Comparison of ENCODE assay signal across 14 cellular contexts in the genomic region with DNA sequence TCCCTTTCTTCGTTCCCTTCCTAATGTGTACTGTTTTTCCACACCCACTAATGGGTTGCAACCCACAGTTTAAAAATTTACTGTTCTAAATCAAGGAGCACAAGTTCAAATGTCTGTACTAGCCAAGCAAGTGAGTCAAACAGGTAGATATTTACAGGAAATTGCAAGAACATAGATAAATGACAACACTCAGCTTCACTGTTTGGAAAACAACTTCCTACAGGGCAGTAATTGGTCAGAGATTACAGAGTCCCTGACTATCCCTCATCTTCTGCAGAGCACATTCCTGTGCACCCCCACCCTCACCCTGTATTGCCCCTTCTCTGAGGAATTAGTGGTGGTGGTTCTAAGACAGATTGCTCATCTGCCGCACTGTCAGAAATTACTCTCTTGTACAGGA.
DNase-seq lines count a peak whose midpoint lies in the region; ATAC-seq and TF ChIP-seq lines count a peak whose summit lies in the region.
"Had no signal": no experiment of that assay in that cellular context is flagged by ENCODE, and none has a peak within 500 bp of the region (broad histone marks: within the 10 kb centered on the region; RNA-seq: fewer than 3 reads in every experiment).

No MANE protein-coding gene starts in this region.

- H3K4me3 ChIP-seq in RWPE2 (ENCODE audit: severe bottlenecking), result no peak overlapping the region
- H3K4me3 ChIP-seq in epithelial cell of esophagus (ENCODE audit: low read length), result no peak overlapping the region
- H3K4me3 ChIP-seq in muscle layer of colon (ENCODE audit: low read depth in 1 of 2, low read length in 2 of 2), result peak overlapping the region in 1 of 2 donors; percentile 78
- peak overlapping the region; percentile 71 to 82 for H3K4me3 ChIP-seq in tibial artery

- no peak for TF ChIP-seq CTCF in RWPE2 (IDR thresholded peaks at IDR 0.05; ENCODE audit: poor library complexity, severe bottlenecking)
- TF ChIP-seq CTCF in epithelial cell of esophagus (IDR thresholded peaks at IDR 0.05; ENCODE audit: insufficient read depth, low read depth, low read length, missing control alignments), result no peak
- TF ChIP-seq CTCF in tibial artery (IDR thresholded peaks at IDR 0.05), result no peak
- no peak for TF ChIP-seq CTCF in RWPE1 (conservative IDR thresholded peaks at IDR 0.05; ENCODE audit: low read depth)

- H3K4me1 Mint-ChIP-seq in activated T-cell treated with anti-CD3 and anti-CD28 coated beads, Interleukin-2, amount 50 U/mL, for 24 hours (ENCODE audit: low read depth), result no peaks in the 10 kb centered on the region

- H3K9me3 ChIP-seq in RWPE2 (ENCODE audit: severe bottlenecking) (no peaks in the 10 kb centered on the region), muscle layer of colon (ENCODE audit: low read length) (no peaks in the 10 kb centered on the region), tibial artery (no peaks in the 10 kb centered on the region)

- ATAC-seq in RWPE2 (ENCODE audit: low read depth) (peak; percentile 27; the same call in 1 of the 3 replicates), GM21576 (IDR thresholded peaks at IDR 0.05; ENCODE audit: unreplicated experiment) (no peak)
- ATAC-seq: activated naive CD8-positive, alpha-beta T cell treated with anti-CD3 and anti-CD28 coated beads, Interleukin-2, amount 50 U/mL, for 24 hours had no signal

- H3K27ac ChIP-seq in RWPE2 (ENCODE audit: poor library complexity, severe bottlenecking) (no peak overlapping the region), muscle layer of colon (ENCODE audit: low read depth, low read length) (peak overlapping the region; percentile 73), tibial artery (peak overlapping the region; percentile 97 to 98), RWPE1 (no peak overlapping the region)
- H3K27ac ChIP-seq: KMS-11, VCaP had no signal

- no peaks in the 10 kb centered on the region for H3K4me1 ChIP-seq in RWPE2 (ENCODE audit: insufficient read depth, poor library complexity, severe bottlenecking)
- peaks cover 17% of the 10 kb centered on the region for H3K4me1 ChIP-seq in muscle layer of colon (ENCODE audit: insufficient read depth, low read length)
- H3K4me1 ChIP-seq in tibial artery, result peaks cover 0 to 28% (median 17%) of the 10 kb centered on the region in 4 donors

- CTCF ChIA-PET in RWPE1 (lab: Yijun Ruan, JAX), result interaction anchor here (1.1 kb wide), 1 partner anchor 31 kb away, joined by 3 read pairs; a partner anchor contains a TSS

- no peaks in the 10 kb centered on the region for H3K36me3 ChIP-seq in RWPE2 (ENCODE audit: low read depth)
- H3K36me3 ChIP-seq in muscle layer of colon (ENCODE audit: insufficient read depth, low read length), result peaks cover 6% of the 10 kb centered on the region
- H3K36me3 ChIP-seq in tibial artery, result peaks cover 23 to 38% (median 24%) of the 10 kb centered on the region in 3 donors

- H3K27me3 Mint-ChIP-seq in activated T-cell treated with anti-CD3 and anti-CD28 coated beads, Interleukin-2, amount 50 U/mL, for 24 hours, result peaks cover 33% of the 10 kb centered on the region

- H3K36me3 Mint-ChIP-seq in activated T-cell treated with anti-CD3 and anti-CD28 coated beads, Interleukin-2, amount 50 U/mL, for 24 hours (ENCODE audit: low read depth), result no peaks in the 10 kb centered on the region

- DNase-seq in RWPE2 (ENCODE audit: low spot score), result no peak
- peak; percentile 10 for DNase-seq in epithelial cell of esophagus (ENCODE audit: low read depth)
- no peak for DNase-seq in tibial artery
- no peak for DNase-seq in activated T-cell treated with anti-CD3 and anti-CD28 coated beads, Interleukin-2, amount 50 U/mL, for 24 hours
- no peak for DNase-seq in RWPE1 (ENCODE audit: low spot score)
- DNase-seq: activated naive CD8-positive, alpha-beta T cell treated with anti-CD3 and anti-CD28 coated beads, Interleukin-2, amount 50 U/mL, for 24 hours; effector CD4-positive, alpha-beta T cell; NCI-H1694 treated with DMSO at 0.1 percent for 48 hours; SIG-M5; stimulated activated naive CD8-positive, alpha-beta T cell treated with anti-CD3 and anti-CD28 coated beads, Interleukin-15, amount 100 ng/mL, for 72 hours had no signal

- no peaks in the 10 kb centered on the region for H3K9me3 Mint-ChIP-seq in activated T-cell treated with anti-CD3 and anti-CD28 coated beads, Interleukin-2, amount 50 U/mL, for 24 hours
- H3K9me3 Mint-ChIP-seq: activated naive CD8-positive, alpha-beta T cell treated with anti-CD3 and anti-CD28 coated beads, Interleukin-2, amount 50 U/mL, for 24 hours; stimulated activated naive CD8-positive, alpha-beta T cell treated with anti-CD3 and anti-CD28 coated beads, Interleukin-15, amount 100 ng/mL, for 72 hours had no signal

- no peak overlapping the region for H3K27ac Mint-ChIP-seq in activated T-cell treated with anti-CD3 and anti-CD28 coated beads, Interleukin-2, amount 50 U/mL, for 24 hours
- H3K27ac Mint-ChIP-seq: activated naive CD8-positive, alpha-beta T cell treated with anti-CD3 and anti-CD28 coated beads, Interleukin-2, amount 50 U/mL, for 24 hours had no signal

- no peak overlapping the region for H3K4me3 Mint-ChIP-seq in activated T-cell treated with anti-CD3 and anti-CD28 coated beads, Interleukin-2, amount 50 U/mL, for 24 hours
- H3K4me3 Mint-ChIP-seq: activated naive CD8-positive, alpha-beta T cell treated with anti-CD3 and anti-CD28 coated beads, Interleukin-2, amount 50 U/mL, for 24 hours; stimulated activated naive CD8-positive, alpha-beta T cell treated with anti-CD3 and anti-CD28 coated beads, Interleukin-15, amount 100 ng/mL, for 72 hours had no signal

- no peaks in the 10 kb centered on the region for H3K27me3 ChIP-seq in RWPE2 (ENCODE audit: insufficient read depth, poor library complexity, severe bottlenecking)
- no peaks in the 10 kb centered on the region for H3K27me3 ChIP-seq in muscle layer of colon (ENCODE audit: control insufficient read depth in 1 of 2, insufficient read depth in 2 of 2, low read length in 2 of 2)
- no peaks in the 10 kb centered on the region for H3K27me3 ChIP-seq in tibial artery

- intact Hi-C loops in tibial artery (cut with DNase I; ENCODE audit: low total_unique reads), result loop anchor here (2.0 to 5.0 kb wide), 2 partner anchors 33 to 38 kb away; a partner anchor contains a TSS

- POLR2A ChIA-PET in RWPE1 (lab: Yijun Ruan, JAX; ENCODE audit: low non-redundant PET), result no interaction called here

- H3K9ac ChIP-seq in muscle layer of colon (ENCODE audit: low read length), result no peak overlapping the region
- H3K9ac ChIP-seq: KMS-11 had no signal

Comparison
In these comparisons a context has a peak if more than half of its experiments do, and no peak if none do; other contexts are left out.
1. H3K27ac ChIP-seq: peak in muscle layer of colon (single experiment) and tibial artery (2 of 2); none in RWPE2 (single experiment) and RWPE1 (single experiment).
2. H3K4me3 ChIP-seq: peak in tibial artery (2 of 2); none in RWPE2 (single experiment) and epithelial cell of esophagus (single experiment).